Comparison of ENCODE assay signal across 1 cellular context in the genomic region with DNA sequence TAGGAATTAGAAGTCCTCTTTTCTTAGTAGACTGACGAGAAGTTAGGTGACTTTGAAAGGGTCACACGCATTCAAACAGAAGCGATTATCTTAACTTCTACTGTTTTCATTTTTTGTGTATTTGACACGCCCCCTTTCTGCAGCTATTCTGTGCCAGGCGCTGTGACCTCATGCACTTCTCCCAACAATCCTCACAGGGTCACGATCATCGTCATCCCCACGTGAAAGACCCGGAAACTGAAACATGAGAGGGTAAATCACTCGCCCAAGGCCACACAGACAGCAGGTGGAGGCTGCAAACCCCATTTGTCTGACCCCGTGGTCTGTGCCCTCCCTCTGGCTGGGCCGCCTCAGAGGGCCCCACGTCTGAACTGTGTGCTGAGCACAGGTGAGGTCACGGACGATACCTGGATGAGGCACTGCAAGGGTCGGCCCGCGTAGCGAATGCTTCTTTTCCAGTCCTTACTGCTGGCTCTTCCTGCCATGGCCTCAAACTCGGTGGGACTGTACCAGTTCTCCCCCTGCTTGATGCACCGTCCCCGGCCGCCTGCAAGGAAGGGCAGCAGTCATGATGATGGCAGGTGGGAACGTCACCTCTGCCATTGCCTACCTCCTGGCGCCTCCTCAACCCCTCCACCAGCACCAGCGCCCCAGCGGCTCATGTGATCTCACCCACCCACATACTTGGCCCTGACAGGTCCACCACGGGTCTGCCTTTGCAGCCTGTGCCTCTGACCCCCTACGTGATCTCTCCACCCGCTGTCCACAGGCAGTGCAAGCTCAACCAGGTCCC.
TF ChIP-seq lines count a peak whose summit lies in the region.

No MANE protein-coding gene starts in this region.

TF ChIP-seq in IMR-90, 13 proteins besides CTCF, POLR2A, EP300 and RAD21:
- TF ChIP-seq BHLHE40 (IDR thresholded peaks at IDR 0.05; ENCODE audit: low read depth, low read length) (no peak), RFX5 (IDR thresholded peaks at IDR 0.05; ENCODE audit: low read depth, low read length) (no peak), FOS (IDR thresholded peaks at IDR 0.05; ENCODE audit: low read depth, low read length) (no peak), NFE2L2 (IDR thresholded peaks at IDR 0.05; ENCODE audit: low read depth, low read length) (no peak), CEBPB (IDR thresholded peaks at IDR 0.05; ENCODE audit: low read depth, low read length) (no peak), CHD1 (IDR thresholded peaks at IDR 0.05; ENCODE audit: low read depth, low read length) (no peak), SMC3 (IDR thresholded peaks at IDR 0.05; ENCODE audit: low read depth, low read length) (no peak), MXI1 (IDR thresholded peaks at IDR 0.05; ENCODE audit: borderline replicate concordance, low read depth, low read length) (no peak), MAFK (IDR thresholded peaks at IDR 0.05; ENCODE audit: low read depth, low read length) (no peak), RCOR1 (IDR thresholded peaks at IDR 0.05; ENCODE audit: insufficient replicate concordance, low read length) (no peak), MAZ (IDR thresholded peaks at IDR 0.05; ENCODE audit: borderline replicate concordance, low read depth, low read length) (no peak)
- TF ChIP-seq, protein P1, sequence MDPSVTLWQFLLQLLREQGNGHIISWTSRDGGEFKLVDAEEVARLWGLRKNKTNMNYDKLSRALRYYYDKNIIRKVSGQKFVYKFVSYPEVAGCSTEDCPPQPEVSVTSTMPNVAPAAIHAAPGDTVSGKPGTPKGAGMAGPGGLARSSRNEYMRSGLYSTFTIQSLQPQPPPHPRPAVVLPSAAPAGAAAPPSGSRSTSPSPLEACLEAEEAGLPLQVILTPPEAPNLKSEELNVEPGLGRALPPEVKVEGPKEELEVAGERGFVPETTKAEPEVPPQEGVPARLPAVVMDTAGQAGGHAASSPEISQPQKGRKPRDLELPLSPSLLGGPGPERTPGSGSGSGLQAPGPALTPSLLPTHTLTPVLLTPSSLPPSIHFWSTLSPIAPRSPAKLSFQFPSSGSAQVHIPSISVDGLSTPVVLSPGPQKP (IDR thresholded peaks at IDR 0.05; ENCODE audit: borderline replicate concordance, low read depth, low read length) = no peak
TF ChIP-seq in IMR-90: peak in this region for 0.
